ENCODE assay signal across 27 cellular contexts in the genomic region with DNA sequence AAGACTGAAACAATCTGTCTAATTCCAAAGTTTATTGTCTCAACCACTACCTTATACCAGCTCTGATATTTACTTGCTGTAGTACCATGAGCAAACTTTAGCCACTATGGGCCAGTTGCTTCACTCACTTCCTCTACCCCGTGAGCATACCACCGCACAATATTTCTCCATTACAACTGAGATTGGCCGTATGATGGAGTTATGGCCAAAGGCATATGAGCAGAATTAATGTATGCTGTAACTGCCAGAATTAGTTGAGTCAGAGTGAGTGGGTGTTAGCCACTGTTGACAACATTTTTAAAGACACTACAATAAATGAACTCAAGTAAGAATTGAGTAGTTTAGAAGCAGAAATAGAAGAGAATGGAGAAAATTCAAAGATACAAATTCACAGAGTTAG.
DNase-seq lines count a peak whose midpoint lies in the region; ATAC-seq, FAIRE-seq and TF ChIP-seq lines count a peak whose summit lies in the region.
"Had no signal": no experiment of that assay in that cellular context is flagged by ENCODE, and none has a peak within 500 bp of the region (broad histone marks: within the 10 kb centered on the region; RNA-seq: fewer than 3 reads in every experiment).

No MANE protein-coding gene starts in this region.

- peaks cover 4% of the 10 kb centered on the region for H3K4me1 Mint-ChIP-seq in astrocyte (ENCODE audit: low read depth, unreplicated experiment)
- H3K4me1 Mint-ChIP-seq: IgD-negative memory B cell had no signal

- no peaks in the 10 kb centered on the region for H3K27me3 Mint-ChIP-seq in astrocyte (ENCODE audit: low read depth, unreplicated experiment)
- H3K27me3 Mint-ChIP-seq: CD4-positive, alpha-beta T cell; IgD-negative memory B cell had no signal

- intact Hi-C loops in esophagus muscularis mucosa (cut with DNase I) (no loop called here), kidney (cut with DNase I) (no loop called here)

- FAIRE-seq in astrocyte (lab: Jason Lieb, UNC) = no peak
- no peak for FAIRE-seq in kidney (lab: Jason Lieb, UNC)
- FAIRE-seq: A204.1, GM12891, H1 had no signal

- no peak overlapping the region for H3K4me2 ChIP-seq in astrocyte (ENCODE audit: low read length)
- H3K4me2 ChIP-seq: BLaER1 treated with 17β-estradiol and CSF1 and Interleukin-3, amounts not matched to agents 10 nM and 100 nM had no signal

- H3K9ac ChIP-seq in astrocyte (ENCODE audit: low read length) (no peak overlapping the region), kidney (ENCODE audit: low read length in 2 of 2) (no peak overlapping the region)
- H3K9ac ChIP-seq: BLaER1 treated with 17β-estradiol and CSF1 and Interleukin-3, amounts not matched to agents 10 nM and 100 nM had no signal

- no peaks in the 10 kb centered on the region for H3K9me3 Mint-ChIP-seq in astrocyte (ENCODE audit: unreplicated experiment)
- H3K9me3 Mint-ChIP-seq: CD4-positive, alpha-beta T cell had no signal

- H2AFZ ChIP-seq in astrocyte (ENCODE audit: low read depth, low read length) = no peak overlapping the region

- H3K9me3 ChIP-seq in astrocyte (ENCODE audit: insufficient read depth, low read depth, low read length) = no peaks in the 10 kb centered on the region
- H3K9me3 ChIP-seq in esophagus muscularis mucosa = no peaks in the 10 kb centered on the region
- no peaks in the 10 kb centered on the region for H3K9me3 ChIP-seq in kidney (ENCODE audit: control insufficient read depth in 1 of 2, low read length in 2 of 2)
- H3K9me3 ChIP-seq: BLaER1 treated with 17β-estradiol and CSF1 and Interleukin-3, amounts not matched to agents 10 nM and 100 nM; Caco-2; SJSA1 had no signal

- H3K4me1 ChIP-seq in astrocyte (ENCODE audit: insufficient read depth, low read length) (no peaks in the 10 kb centered on the region), esophagus muscularis mucosa (no peaks in the 10 kb centered on the region), kidney (ENCODE audit: control insufficient read depth in 1 of 2, insufficient read depth in 1 of 2, low read depth in 1 of 2, low read length in 2 of 2) (no peaks in the 10 kb centered on the region)
- H3K4me1 ChIP-seq: BLaER1 treated with 17β-estradiol and CSF1 and Interleukin-3, amounts not matched to agents 10 nM and 100 nM; Caco-2; SJSA1 had no signal

- DNase-seq in HCEC 1CT = peak; percentile 10
- peak; percentile 86 for DNase-seq in astrocyte (ENCODE audit: low read depth)
- peak; percentile 10 for DNase-seq in esophagus muscularis mucosa (ENCODE audit: extremely low spot score)
- peak; percentile 58 for DNase-seq in renal cortical epithelial cell (ENCODE audit: low read depth)
- DNase-seq in kidney = no peak
- DNase-seq: Caco-2; CD4-positive, alpha-beta T cell; DMS79; EL; GDM1; NCI-H1105; NCI-H146; NCI-H1930; NCI-H2107; NCI-H524; NCI-H774; PC-3 had no signal

- H3K36me3 ChIP-seq in astrocyte (ENCODE audit: insufficient read depth, low read length) (no peaks in the 10 kb centered on the region), esophagus muscularis mucosa (no peaks in the 10 kb centered on the region), kidney (ENCODE audit: control insufficient read depth in 1 of 2, insufficient read depth in 2 of 2, low read length in 2 of 2) (no peaks in the 10 kb centered on the region)
- H3K36me3 ChIP-seq: BLaER1 treated with 17β-estradiol and CSF1 and Interleukin-3, amounts not matched to agents 10 nM and 100 nM; SJSA1 had no signal

- no peaks in the 10 kb centered on the region for H3K79me2 ChIP-seq in astrocyte (ENCODE audit: insufficient read depth, low read length)

- H3K4me3 ChIP-seq in astrocyte (ENCODE audit: insufficient read depth, low read depth, low read length) (no peak overlapping the region), esophagus muscularis mucosa (no peak overlapping the region), kidney (ENCODE audit: low read length in 2 of 2) (no peak overlapping the region)
- H3K4me3 ChIP-seq: BLaER1 treated with 17β-estradiol and CSF1 and Interleukin-3, amounts not matched to agents 10 nM and 100 nM; SJSA1 had no signal

- 89% methylated on average over 3 of the region's 3 CpGs for WGBS in esophagus muscularis mucosa

- TF ChIP-seq EP300 in esophagus muscularis mucosa (IDR thresholded peaks at IDR 0.05) = no peak

- no peak for ATAC-seq in GM18861 (IDR thresholded peaks at IDR 0.05; ENCODE audit: unreplicated experiment)
- ATAC-seq in HG03025 (IDR thresholded peaks at IDR 0.05; ENCODE audit: low FRiP score, unreplicated experiment) = no peak
- ATAC-seq: HCT116, PC-3, Right ventricle myocardium inferior had no signal

- H3K27ac Mint-ChIP-seq in astrocyte (ENCODE audit: unreplicated experiment) = no peak overlapping the region
- H3K27ac Mint-ChIP-seq: CD4-positive, alpha-beta T cell; IgD-negative memory B cell had no signal

- H3K4me3 Mint-ChIP-seq in astrocyte (ENCODE audit: unreplicated experiment) = no peak overlapping the region
- H3K4me3 Mint-ChIP-seq: CD4-positive, alpha-beta T cell; IgD-negative memory B cell had no signal

- H3K27me3 ChIP-seq in astrocyte (ENCODE audit: insufficient read depth, low read length) (no peaks in the 10 kb centered on the region), esophagus muscularis mucosa (no peaks in the 10 kb centered on the region)
- H3K27me3 ChIP-seq: BLaER1 treated with 17β-estradiol and CSF1 and Interleukin-3, amounts not matched to agents 10 nM and 100 nM; SJSA1 had no signal

- no peak for TF ChIP-seq POLR2A in esophagus muscularis mucosa (IDR thresholded peaks at IDR 0.05; ENCODE audit: low read depth)

- TF ChIP-seq CTCF in astrocyte (IDR thresholded peaks at IDR 0.05; ENCODE audit: insufficient read depth, low read depth, low read length) = no peak
- no peak for TF ChIP-seq CTCF in esophagus muscularis mucosa (IDR thresholded peaks at IDR 0.05)
- TF ChIP-seq CTCF in kidney (IDR thresholded peaks at IDR 0.05; ENCODE audit: borderline replicate concordance, extremely low read depth, insufficient read depth) = no peak

- no peaks in the 10 kb centered on the region for H4K20me1 ChIP-seq in astrocyte (ENCODE audit: insufficient read depth, low read length)
- H4K20me1 ChIP-seq: BLaER1 treated with 17β-estradiol and CSF1 and Interleukin-3, amounts not matched to agents 10 nM and 100 nM had no signal

- H3K27ac ChIP-seq in astrocyte (ENCODE audit: low read depth, low read length) (no peak overlapping the region), esophagus muscularis mucosa (replicated peaks in 1 of 4) (no peak overlapping the region), kidney (ENCODE audit: low read depth in 2 of 2, low read length in 2 of 2) (no peak overlapping the region)
- H3K27ac ChIP-seq: BLaER1 treated with 17β-estradiol and CSF1 and Interleukin-3, amounts not matched to agents 10 nM and 100 nM; SJSA1 had no signal

- H3K36me3 Mint-ChIP-seq in astrocyte (ENCODE audit: low read depth, unreplicated experiment) = no peaks in the 10 kb centered on the region
- H3K36me3 Mint-ChIP-seq: IgD-negative memory B cell had no signal
